ENCODE assay signal across 18 cellular contexts in genomic region chr2:118667964-118668363, GRCh38.
DNase-seq lines count a peak whose midpoint lies in the region; ATAC-seq, FAIRE-seq and TF ChIP-seq lines count a peak whose summit lies in the region.
"Had no signal": no experiment of that assay in that cellular context is flagged by ENCODE, and none has a peak within 500 bp of the region (broad histone marks: within the 10 kb centered on the region; RNA-seq: fewer than 3 reads in every experiment).

No MANE protein-coding gene starts in this region.

- H3K9me2 ChIP-seq in HCT116 (ENCODE audit: insufficient read depth) = no peaks in the 10 kb centered on the region

- peaks cover 2 to 23% of the 10 kb centered on the region in 2 experiments; a peak in 2 of 4 replicates for H3K4me1 ChIP-seq in HCT116 (ENCODE audit: control insufficient read depth in 1 of 2, insufficient read depth in 2 of 2, low read length in 2 of 2)
- peaks cover 42% of the 10 kb centered on the region for H3K4me1 ChIP-seq in astrocyte (ENCODE audit: insufficient read depth, low read length)
- peaks cover 20% of the 10 kb centered on the region for H3K4me1 ChIP-seq in vagina
- H3K4me1 ChIP-seq: upper lobe of right lung had no signal

- H3K9me3 Mint-ChIP-seq in astrocyte (ENCODE audit: unreplicated experiment) = no peaks in the 10 kb centered on the region
- H3K9me3 Mint-ChIP-seq: central memory CD8-positive, alpha-beta T cell; natural killer cell had no signal

- H3K79me2 ChIP-seq in HCT116 (ENCODE audit: insufficient read depth, low read length) (no peaks in the 10 kb centered on the region), astrocyte (ENCODE audit: insufficient read depth, low read length) (no peaks in the 10 kb centered on the region)
- H3K79me2 ChIP-seq: hepatocyte had no signal

- H3K4me3 ChIP-seq in HCT116 (replicated peaks in 1 of 2; ENCODE audit: low read depth in 1 of 2, low read length in 2 of 2) (no peak overlapping the region), astrocyte (ENCODE audit: insufficient read depth, low read depth, low read length) (no peak overlapping the region), vagina (no peak overlapping the region)
- H3K4me3 ChIP-seq: hepatocyte, upper lobe of right lung had no signal

- TF ChIP-seq POLR2A in HCT116 (IDR thresholded peaks at IDR 0.05; ENCODE audit: borderline replicate concordance, extremely low read depth, insufficient read depth, insufficient read length) (no peak), vagina (IDR thresholded peaks at IDR 0.05) (no peak)

- H3K4me2 ChIP-seq in HCT116 (ENCODE audit: low read length) (peak overlapping the region; percentile 52), astrocyte (ENCODE audit: low read length) (peak overlapping the region; percentile 74)

- H3K4me1 Mint-ChIP-seq in astrocyte (ENCODE audit: low read depth, unreplicated experiment) = peaks cover 38% of the 10 kb centered on the region
- H3K4me1 Mint-ChIP-seq: central memory CD8-positive, alpha-beta T cell; natural killer cell had no signal

- TF ChIP-seq RAD21 in HCT116 (IDR thresholded peaks at IDR 0.05; ENCODE audit: low read depth) = no peak

- H3K9me3 ChIP-seq in HCT116 (ENCODE audit: control insufficient read depth in 1 of 2, insufficient read depth in 1 of 2, low read depth in 1 of 2, low read length in 2 of 2) (no peaks in the 10 kb centered on the region), astrocyte (ENCODE audit: insufficient read depth, low read depth, low read length) (no peaks in the 10 kb centered on the region), vagina (no peaks in the 10 kb centered on the region)
- H3K9me3 ChIP-seq: upper lobe of right lung had no signal

- DNase-seq in HCT116 (ENCODE audit: low read depth, low spot score) (no peak), astrocyte (ENCODE audit: low read depth) (peak; percentile 96), kidney tubule cell (ENCODE audit: low spot score) (peak; percentile 2), vagina (ENCODE audit: extremely low spot score in 2 of 2) (no peak), hepatic stellate cell (ENCODE audit: low spot score) (no peak), mucosa of gallbladder (ENCODE audit: low spot score) (no peak), medulla oblongata (ENCODE audit: extremely low spot score) (no peak)
- DNase-seq: activated naive CD4-positive, alpha-beta T cell treated with anti-CD3 and anti-CD28 coated beads, Interleukin-2, amount 50 U/mL, for 16 hours; COR-L47; KG1; natural killer cell; NCI-H146; retina; stimulated activated CD4-positive, alpha-beta T cell treated with anti-CD3 and anti-CD28 coated beads, Interleukin-2, amount 100 ng/mL, for 48 hours; upper lobe of right lung had no signal

- peaks cover 2% of the 10 kb centered on the region for H3K27me3 Mint-ChIP-seq in astrocyte (ENCODE audit: low read depth, unreplicated experiment)
- H3K27me3 Mint-ChIP-seq: central memory CD8-positive, alpha-beta T cell had no signal

- RAD21 ChIA-PET in HCT116 (lab: Charles Lee; ENCODE audit: low non-redundant PET in 1 of 2, low total read pairs in 2 of 2, uncharacterized antibody in 2 of 2, unreplicated experiment in 2 of 2) = no interaction called here

- BruUV-seq in HCT116 (replicated peaks; lab: Mats Ljungman, UMichigan) = no TSS peak

- POLR2A ChIA-PET in HCT116 (lab: Charles Lee) = no interaction called here

- H3K36me3 ChIP-seq in HCT116 (ENCODE audit: control insufficient read depth in 1 of 2, insufficient read depth in 2 of 2, low read length in 2 of 2) (no peaks in the 10 kb centered on the region), astrocyte (ENCODE audit: insufficient read depth, low read length) (no peaks in the 10 kb centered on the region), vagina (no peaks in the 10 kb centered on the region)
- H3K36me3 ChIP-seq: upper lobe of right lung had no signal

- H4K20me1 ChIP-seq in HCT116 (ENCODE audit: insufficient read depth) = no peaks in the 10 kb centered on the region
- no peaks in the 10 kb centered on the region for H4K20me1 ChIP-seq in astrocyte (ENCODE audit: insufficient read depth, low read length)

- no peak for FAIRE-seq in astrocyte (lab: Jason Lieb, UNC)

- H2AFZ ChIP-seq in HCT116 (ENCODE audit: low read depth, low read length, poor library complexity, severe bottlenecking) = no peak overlapping the region
- peak overlapping the region; percentile 57 for H2AFZ ChIP-seq in astrocyte (ENCODE audit: low read depth, low read length)
- H2AFZ ChIP-seq: hepatocyte had no signal

- H3K27me3 ChIP-seq in HCT116 (ENCODE audit: insufficient read depth, low read length) (no peaks in the 10 kb centered on the region), astrocyte (ENCODE audit: insufficient read depth, low read length) (no peaks in the 10 kb centered on the region), vagina (no peaks in the 10 kb centered on the region)
- H3K27me3 ChIP-seq: hepatocyte, upper lobe of right lung had no signal

- intact Hi-C loops in HCT116 (cut with micrococcal nuclease) = no loop called here
- intact Hi-C loops in vagina (cut with DNase I) = no loop called here

- H3K27ac ChIP-seq in HCT116 (ENCODE audit: low read depth, low read length) = no peak overlapping the region
- peak overlapping the region; percentile 99 for H3K27ac ChIP-seq in astrocyte (ENCODE audit: low read depth, low read length)
- H3K27ac ChIP-seq in vagina = peak overlapping the region; percentile 53
- H3K27ac ChIP-seq: hepatocyte, upper lobe of right lung had no signal

- 0 out of 2 replicates have a peak, but pooled peaks have one; percentile 11 for ATAC-seq in HCT116
- ATAC-seq in HG03520 (IDR thresholded peaks at IDR 0.05; ENCODE audit: unreplicated experiment) = no peak
- ATAC-seq: natural killer cell had no signal

- H3K27ac Mint-ChIP-seq in astrocyte (ENCODE audit: unreplicated experiment) = peak overlapping the region; percentile 80
- H3K27ac Mint-ChIP-seq: natural killer cell had no signal

- TF ChIP-seq CTCF in HCT116 (IDR thresholded peaks at IDR 0.05 in 2 of 3, conservative IDR thresholded peaks at IDR 0.05 in 1 of 3; ENCODE audit: borderline replicate concordance in 1 of 3, insufficient read depth in 1 of 3, low read depth in 2 of 3, low read length in 2 of 3) (no peak), astrocyte (IDR thresholded peaks at IDR 0.05; ENCODE audit: insufficient read depth, low read depth, low read length) (no peak), vagina (IDR thresholded peaks at IDR 0.05) (no peak)

- H3K9ac ChIP-seq in HCT116 (ENCODE audit: low read length) = no peak overlapping the region
- peak overlapping the region; percentile 79 for H3K9ac ChIP-seq in astrocyte (ENCODE audit: low read length)

- CTCF ChIA-PET in HCT116 (lab: Charles Lee) = no interaction called here

- no peaks in the 10 kb centered on the region for H3K36me3 Mint-ChIP-seq in astrocyte (ENCODE audit: low read depth, unreplicated experiment)
- H3K36me3 Mint-ChIP-seq: natural killer cell had no signal

- no peak overlapping the region for H3K4me3 Mint-ChIP-seq in astrocyte (ENCODE audit: unreplicated experiment)
- H3K4me3 Mint-ChIP-seq: central memory CD8-positive, alpha-beta T cell; natural killer cell had no signal

TF ChIP-seq in HCT116, 20 proteins besides CTCF, POLR2A, EP300 and RAD21:
- TF ChIP-seq FOSL1 (IDR thresholded peaks at IDR 0.05; ENCODE audit: low read depth) = no peak

Comparison
In these comparisons a context has a peak if more than half of its experiments do, and no peak if none do; other contexts are left out.
1. DNase-seq: peak in astrocyte (single experiment) and kidney tubule cell (single experiment); none in HCT116 (single experiment), vagina (0 of 2), hepatic stellate cell (single experiment), mucosa of gallbladder (single experiment) and medulla oblongata (single experiment).